24 cellular contexts compared by ENCODE assay signal in the genomic region with DNA sequence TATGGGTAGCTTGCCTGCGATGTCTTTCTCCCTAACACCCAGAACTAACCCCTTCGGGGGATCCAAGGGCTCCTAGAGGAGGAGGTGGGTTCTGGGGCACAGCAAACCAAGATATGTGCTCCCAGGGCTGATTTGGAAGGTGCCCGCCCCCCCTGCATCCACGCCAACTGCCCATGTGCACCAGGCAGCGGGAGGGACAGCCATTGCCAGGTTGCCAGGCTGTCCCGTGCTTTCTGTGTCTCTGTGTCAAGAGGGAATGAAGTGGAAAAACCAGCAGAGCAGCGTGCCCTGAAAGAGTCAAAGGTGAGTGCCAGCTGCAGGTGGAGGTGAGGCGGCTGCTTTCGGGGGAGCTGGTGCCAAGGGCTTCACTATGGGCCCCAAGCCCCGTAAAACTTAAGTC. TPM values are rescaled to one million over a fixed set of nuclear protein-coding genes. Genes with fewer than 3 reads are reported as not detected.
DNase-seq lines count a peak whose midpoint lies in the region; ATAC-seq and TF ChIP-seq lines count a peak whose summit lies in the region.
"Had no signal": no experiment of that assay in that cellular context is flagged by ENCODE, and none has a peak within 500 bp of the region (broad histone marks: within the 10 kb centered on the region; RNA-seq: fewer than 3 reads in every experiment).

No MANE protein-coding gene starts in this region.

- no peak overlapping the region for H3K4me3 ChIP-seq in parathyroid adenoma (ENCODE audit: low read depth, low read length)
- H3K4me3 ChIP-seq in gastrocnemius medialis: no peak overlapping the region
- H3K4me3 ChIP-seq: cardiac muscle cell, heart right ventricle, uterus had no signal

- TF ChIP-seq CTCF in parathyroid adenoma (IDR thresholded peaks at IDR 0.05) (no peak), gastrocnemius medialis (IDR thresholded peaks at IDR 0.05 in 4 of 5, conservative IDR thresholded peaks at IDR 0.05 in 1 of 5) (no peak)

- in situ Hi-C loops in gastrocnemius medialis (cut with MboI; ENCODE audit: low sequenced_read_pairs in 4 of 4): no loop called here

- H3K27me3 ChIP-seq in parathyroid adenoma (ENCODE audit: control insufficient read depth, insufficient read depth, low read length): no peaks in the 10 kb centered on the region
- H3K27me3 ChIP-seq in gastrocnemius medialis: no peaks in the 10 kb centered on the region
- H3K27me3 ChIP-seq: cardiac muscle cell, heart right ventricle, uterus had no signal

- ATAC-seq in gastrocnemius medialis: no peak
- ATAC-seq in activated CD8-positive, alpha-beta memory T cell treated with anti-CD3 and anti-CD28 coated beads, Interleukin-2, amount 10 ng/mL, durations not matched to agents 7 days and 5 days: no peak
- ATAC-seq: heart right ventricle; naive thymus-derived CD4-positive, alpha-beta T cell had no signal

- H3K9me3 ChIP-seq in parathyroid adenoma (ENCODE audit: control insufficient read depth, low read length): no peaks in the 10 kb centered on the region
- no peaks in the 10 kb centered on the region for H3K9me3 ChIP-seq in gastrocnemius medialis
- H3K9me3 ChIP-seq: heart right ventricle, uterus had no signal

- H3K4me1 Mint-ChIP-seq in activated CD8-positive, alpha-beta memory T cell treated with anti-CD3 and anti-CD28 coated beads, Interleukin-2, amount 10 ng/mL, durations not matched to agents 7 days and 5 days: peaks cover 7% of the 10 kb centered on the region
- H3K4me1 Mint-ChIP-seq: CD14-positive monocyte; immature natural killer cell; naive thymus-derived CD4-positive, alpha-beta T cell had no signal

- H3K36me3 ChIP-seq in parathyroid adenoma (ENCODE audit: control insufficient read depth, insufficient read depth, low read length): no peaks in the 10 kb centered on the region
- no peaks in the 10 kb centered on the region for H3K36me3 ChIP-seq in gastrocnemius medialis
- H3K36me3 ChIP-seq: cardiac muscle cell, heart right ventricle, uterus had no signal

- H3K9me3 Mint-ChIP-seq in activated CD8-positive, alpha-beta memory T cell treated with anti-CD3 and anti-CD28 coated beads, Interleukin-2, amount 10 ng/mL, durations not matched to agents 7 days and 5 days (ENCODE audit: low read depth): no peaks in the 10 kb centered on the region
- H3K9me3 Mint-ChIP-seq: immature natural killer cell; stimulated activated naive CD8-positive, alpha-beta T cell treated with anti-CD3 and anti-CD28 coated beads, Interleukin-15, Interleukin-2, amounts not matched to agents 100 ng/mL and 50 ng/mL, for 24 hours had no signal

- H3K36me3 Mint-ChIP-seq in activated CD8-positive, alpha-beta memory T cell treated with anti-CD3 and anti-CD28 coated beads, Interleukin-2, amount 10 ng/mL, durations not matched to agents 7 days and 5 days: no peaks in the 10 kb centered on the region
- H3K36me3 Mint-ChIP-seq: CD14-positive monocyte; immature natural killer cell; naive thymus-derived CD4-positive, alpha-beta T cell had no signal

- TF ChIP-seq POLR2A in gastrocnemius medialis (IDR thresholded peaks at IDR 0.05): no peak

- H3K9ac ChIP-seq in parathyroid adenoma: no peak overlapping the region

- no peak overlapping the region for H3K4me3 Mint-ChIP-seq in activated CD8-positive, alpha-beta memory T cell treated with anti-CD3 and anti-CD28 coated beads, Interleukin-2, amount 10 ng/mL, durations not matched to agents 7 days and 5 days
- H3K4me3 Mint-ChIP-seq: CD14-positive monocyte; immature natural killer cell; naive thymus-derived CD4-positive, alpha-beta T cell; stimulated activated naive CD8-positive, alpha-beta T cell treated with anti-CD3 and anti-CD28 coated beads, Interleukin-15, Interleukin-2, amounts not matched to agents 100 ng/mL and 50 ng/mL, for 24 hours had no signal

- H3K4me2 ChIP-seq in parathyroid adenoma (ENCODE audit: low read length): no peak overlapping the region

- DNase-seq in DMS153 (lab: John Stamatoyannopoulos, UW): peak; percentile 52
- DNase-seq in NCI-H2029 (lab: John Stamatoyannopoulos, UW): peak; percentile 38
- DNase-seq in cerebellum (ENCODE audit: low spot score): peak; percentile 82
- no peak for DNase-seq in globus pallidus (ENCODE audit: low spot score)
- DNase-seq in middle frontal gyrus (ENCODE audit: extremely low spot score, low spot score): no peak
- no peak for DNase-seq in gastrocnemius medialis
- no peak for DNase-seq in activated CD8-positive, alpha-beta memory T cell treated with anti-CD3 and anti-CD28 coated beads, Interleukin-2, amount 10 ng/mL, durations not matched to agents 7 days and 5 days
- DNase-seq: ACHN; activated naive CD4-positive, alpha-beta T cell; amniotic stem cell; DMS 273 treated with DMSO at 0.1 percent for 48 hours; HCEC 1CT; heart right ventricle; immature natural killer cell; naive thymus-derived CD4-positive, alpha-beta T cell; NCI-H1436 treated with DMSO at 0.1 percent for 48 hours; NCI-H446; posterior cingulate gyrus; uterus had no signal

- H3K4me1 ChIP-seq in parathyroid adenoma (no peaks in the 10 kb centered on the region), gastrocnemius medialis (no peaks in the 10 kb centered on the region)
- H3K4me1 ChIP-seq: uterus had no signal

- intact Hi-C loops in gastrocnemius medialis (cut with DNase I; ENCODE audit: low total_unique reads): no loop called here

- H3K27me3 Mint-ChIP-seq in activated CD8-positive, alpha-beta memory T cell treated with anti-CD3 and anti-CD28 coated beads, Interleukin-2, amount 10 ng/mL, durations not matched to agents 7 days and 5 days: peaks cover 14% of the 10 kb centered on the region

- CTCF ChIA-PET in activated CD8-positive, alpha-beta memory T cell treated with anti-CD3 and anti-CD28 coated beads, Interleukin-2, amount 10 ng/mL, durations not matched to agents 7 days and 5 days (lab: Charles Lee): no interaction called here

- H3K79me2 ChIP-seq in parathyroid adenoma: no peaks in the 10 kb centered on the region

- no peak overlapping the region for H3K27ac Mint-ChIP-seq in activated CD8-positive, alpha-beta memory T cell treated with anti-CD3 and anti-CD28 coated beads, Interleukin-2, amount 10 ng/mL, durations not matched to agents 7 days and 5 days
- H3K27ac Mint-ChIP-seq: CD14-positive monocyte; immature natural killer cell; naive thymus-derived CD4-positive, alpha-beta T cell; stimulated activated naive CD8-positive, alpha-beta T cell treated with anti-CD3 and anti-CD28 coated beads, Interleukin-15, Interleukin-2, amounts not matched to agents 100 ng/mL and 50 ng/mL, for 24 hours had no signal

- no peak overlapping the region for H3K27ac ChIP-seq in parathyroid adenoma
- no peak overlapping the region for H3K27ac ChIP-seq in gastrocnemius medialis
- H3K27ac ChIP-seq: cardiac muscle cell, heart right ventricle, uterus had no signal

- peak overlapping the region; percentile 39 for H2AFZ ChIP-seq in parathyroid adenoma

RNA-seq across cellular contexts. Expression of a gene that starts 6.4 kb away (rescaled TPM):
- total RNA-seq in cerebellum (not detected), gastrocnemius medialis (not detected)
- total RNA-seq in activated CD8-positive, alpha-beta memory T cell treated with anti-CD3 and anti-CD28 coated beads, Interleukin-2, amount 10 ng/mL, durations not matched to agents 7 days and 5 days: under 1 TPM in 1 of 2 experiments, not detected in 1; 0.18 TPM
- total RNA-seq: naive thymus-derived CD4-positive, alpha-beta T cell; skeletal muscle tissue had no signal

RNA-seq across cellular contexts. Expression of a gene that starts 55.4 kb away (rescaled TPM):
- total RNA-seq in cerebellum (8.7 TPM), gastrocnemius medialis (10 to 100 TPM; 19.2 to 38.5 (median 26.9) TPM)
- 10 to 100 TPM; 27.8 to 35.3 TPM for total RNA-seq in activated CD8-positive, alpha-beta memory T cell treated with anti-CD3 and anti-CD28 coated beads, Interleukin-2, amount 10 ng/mL, durations not matched to agents 7 days and 5 days

Comparison
In these comparisons a context has a peak if more than half of its experiments do, and no peak if none do; other contexts are left out.
1. DNase-seq: peak in DMS153 (single experiment), NCI-H2029 (single experiment) and cerebellum (single experiment); none in globus pallidus (single experiment), middle frontal gyrus (single experiment), gastrocnemius medialis (0 of 2) and activated CD8-positive, alpha-beta memory T cell treated with anti-CD3 and anti-CD28 coated beads, Interleukin-2, amount 10 ng/mL, durations not matched to agents 7 days and 5 days (single experiment).